ENCODE assay signal across 12 cellular contexts in the genomic region with DNA sequence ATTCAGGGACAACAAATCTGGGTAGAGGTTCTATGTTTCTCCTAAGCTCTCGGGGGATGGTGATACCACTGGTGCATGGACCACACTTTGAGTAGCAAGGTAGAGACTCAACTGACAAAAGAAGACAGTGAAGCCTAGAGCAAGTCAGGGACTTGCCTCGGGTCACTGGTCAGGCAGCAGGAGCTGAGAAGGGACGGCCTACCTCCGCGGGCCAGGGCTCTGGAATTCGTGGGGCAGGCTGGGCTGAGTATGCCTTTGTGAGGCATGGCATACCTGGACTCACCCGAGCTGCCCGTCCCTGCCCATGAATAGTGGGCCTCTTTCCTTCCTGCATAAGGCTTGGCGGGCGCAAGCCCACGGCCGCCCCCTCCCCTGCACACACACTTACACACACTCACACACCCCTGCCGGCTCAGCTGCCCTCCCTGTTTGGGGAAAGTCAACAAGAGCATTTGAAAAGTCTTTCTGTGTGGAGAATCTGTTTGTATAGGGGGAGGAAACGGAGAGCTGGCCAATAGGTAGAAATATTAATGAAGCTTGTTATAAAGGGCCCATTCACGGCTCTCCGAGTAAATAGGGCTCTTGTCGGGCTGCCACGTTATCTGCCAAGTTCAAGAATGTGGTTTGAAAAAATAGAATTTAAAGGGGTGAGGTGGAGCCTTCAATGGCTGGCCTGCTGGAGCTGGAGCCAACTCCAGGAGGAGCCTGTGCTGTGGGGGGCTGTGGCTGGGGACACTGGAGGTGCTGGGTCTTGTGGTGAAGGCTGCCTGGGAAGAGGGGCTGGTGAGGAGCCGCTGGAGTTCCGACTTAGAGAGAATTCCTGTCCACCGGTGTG.
DNase-seq lines count a peak whose midpoint lies in the region.
"Had no signal": no experiment of that assay in that cellular context is flagged by ENCODE, and none has a peak within 500 bp of the region (broad histone marks: within the 10 kb centered on the region; RNA-seq: fewer than 3 reads in every experiment).

No MANE protein-coding gene starts in this region.

- DNase-seq in DMS79 treated with DMSO at 0.1 percent for 48 hours (lab: John Stamatoyannopoulos, UW), result peak; percentile 95
- peak; percentile 42 for DNase-seq in NCI-H510A (lab: John Stamatoyannopoulos, UW)
- DNase-seq in islet precursor cell, result peak; percentile 54
- DNase-seq in putamen (ENCODE audit: low spot score), result peak; percentile 16
- no peak for DNase-seq in NCI-H82 (lab: John Stamatoyannopoulos, UW)
- DNase-seq in NCI-H2107 treated with DMSO at 0.1 percent for 48 hours (lab: John Stamatoyannopoulos, UW; ENCODE audit: unreplicated experiment), result no peak
- DNase-seq in NCI-H2227 treated with DMSO at 0.1 percent for 48 hours (lab: John Stamatoyannopoulos, UW), result no peak
- no peak for DNase-seq in Kasumi-1 (lab: John Stamatoyannopoulos, UW)
- DNase-seq: activated CD8-positive, alpha-beta T cell treated with anti-CD3 and anti-CD28 coated beads for 36 hours; NK-92 treated with Interleukin-12 subunit alpha and Interleukin-12 subunit beta, amount 100 ng/mL, for 24 hours; stimulated activated CD4-positive, alpha-beta T cell treated with anti-CD3 and anti-CD28 coated beads, Interleukin-15, amount 100 ng/mL, for 24 hours; T-helper 1 cell had no signal

Comparison
In these comparisons a context has a peak if more than half of its experiments do, and no peak if none do; other contexts are left out.
1. DNase-seq: peak in DMS79 treated with DMSO at 0.1 percent for 48 hours (single experiment), NCI-H510A (single experiment), islet precursor cell (single experiment) and putamen (single experiment); none in NCI-H82 (single experiment), NCI-H2107 treated with DMSO at 0.1 percent for 48 hours (single experiment), NCI-H2227 treated with DMSO at 0.1 percent for 48 hours (single experiment) and Kasumi-1 (0 of 2).